30 cellular contexts compared by ENCODE assay signal in genomic region chr22:30949934-30950660, GRCh38. TPM values are rescaled to one million over a fixed set of nuclear protein-coding genes. Genes with fewer than 3 reads are reported as not detected.
DNase-seq lines count a peak whose midpoint lies in the region; ATAC-seq and TF ChIP-seq lines count a peak whose summit lies in the region.
"Had no signal": no experiment of that assay in that cellular context is flagged by ENCODE, and none has a peak within 500 bp of the region (broad histone marks: within the 10 kb centered on the region; RNA-seq: fewer than 3 reads in every experiment).

No MANE protein-coding gene starts in this region.

- H3K4me3 Mint-ChIP-seq in mesothelial cell of epicardium: no peak overlapping the region
- H3K4me3 Mint-ChIP-seq: activated CD4-positive, alpha-beta memory T cell treated with anti-CD3 and anti-CD28 coated beads, Interleukin-2, amount 10 ng/mL, durations not matched to agents 7 days and 5 days; activated naive CD4-positive, alpha-beta T cell treated with anti-CD3 and anti-CD28 coated beads, Interleukin-2, amount 50 U/mL, for 24 hours; activated T-helper 17 cell treated with anti-CD3 and anti-CD28 coated beads, Interleukin-2, amount 50 U/mL, for 72 hours; B cell; dendritic cell treated with granulocyte-macrophage colony-stimulating factor and Interleukin-4, amounts not matched to agents 40 ng/mL and 50 ng/mL, for 4 days; IgD-negative memory B cell; nephron; T-helper 2 cell treated with Interferon-gamma antibody and Interleukin-4, amounts not matched to agents 5 μg/mL and 100 μg/mL, for 36 hours had no signal

- ATAC-seq in Panc1 (no peak), GM21515 (IDR thresholded peaks at IDR 0.05; ENCODE audit: unreplicated experiment) (no peak)
- ATAC-seq: activated T-helper 17 cell treated with anti-CD3 and anti-CD28 coated beads, Interleukin-2, amount 50 U/mL, for 72 hours; stimulated activated naive CD8-positive, alpha-beta T cell treated with anti-CD3 and anti-CD28 coated beads, Interleukin-15, Interleukin-2, amounts not matched to agents 100 U/mL and 50 U/mL, for 24 hours had no signal

- no peak overlapping the region for H3K27ac Mint-ChIP-seq in mesothelial cell of epicardium
- H3K27ac Mint-ChIP-seq: activated CD4-positive, alpha-beta memory T cell treated with anti-CD3 and anti-CD28 coated beads, Interleukin-2, amount 10 ng/mL, durations not matched to agents 7 days and 5 days; activated naive CD4-positive, alpha-beta T cell treated with anti-CD3 and anti-CD28 coated beads, Interleukin-2, amount 50 U/mL, for 24 hours; activated T-helper 17 cell treated with anti-CD3 and anti-CD28 coated beads, Interleukin-2, amount 50 U/mL, for 72 hours; B cell; dendritic cell treated with granulocyte-macrophage colony-stimulating factor and Interleukin-4, amounts not matched to agents 40 ng/mL and 50 ng/mL, for 4 days; IgD-negative memory B cell; nephron; T-helper 2 cell treated with Interferon-gamma antibody and Interleukin-4, amounts not matched to agents 5 μg/mL and 100 μg/mL, for 36 hours had no signal

- no peaks in the 10 kb centered on the region for H3K4me1 Mint-ChIP-seq in mesothelial cell of epicardium
- H3K4me1 Mint-ChIP-seq: B cell had no signal

- no peaks in the 10 kb centered on the region for H3K27me3 ChIP-seq in BE2C
- H3K27me3 ChIP-seq in Panc1 (ENCODE audit: control insufficient read depth, insufficient read depth, low read length): no peaks in the 10 kb centered on the region
- H3K27me3 ChIP-seq in parathyroid adenoma (ENCODE audit: control insufficient read depth, insufficient read depth, low read length): no peaks in the 10 kb centered on the region
- H3K27me3 ChIP-seq: cardiac muscle cell, hepatocyte, right atrium auricular region, testis, vagina had no signal

- H3K4me1 ChIP-seq in BE2C (no peaks in the 10 kb centered on the region), Panc1 (ENCODE audit: control insufficient read depth, insufficient read depth, low read length) (no peaks in the 10 kb centered on the region), parathyroid adenoma (peaks cover 3% of the 10 kb centered on the region)
- H3K4me1 ChIP-seq: testis had no signal

- intact Hi-C loops in Panc1 (cut with micrococcal nuclease; ENCODE audit: unreplicated experiment): loop anchor here (5.0 kb wide), 1 partner anchor 132 kb away; the partner anchor contains the start of gene SMTN

- H3K9ac ChIP-seq in parathyroid adenoma: no peak overlapping the region

- H3K36me3 ChIP-seq in BE2C (peaks cover 76% of the 10 kb centered on the region), Panc1 (ENCODE audit: control insufficient read depth, insufficient read depth, low read length) (peaks cover 16% of the 10 kb centered on the region), parathyroid adenoma (ENCODE audit: control insufficient read depth, insufficient read depth, low read length) (no peaks in the 10 kb centered on the region)

- DNase-seq in BE2C: no peak
- no peak for DNase-seq in Panc1 (ENCODE audit: low read depth, low spot score)
- DNase-seq in epithelial cell of esophagus (ENCODE audit: low read depth): peak; percentile 72
- DNase-seq in NOMO-1 treated with DMSO at 0.1 percent for 48 hours (lab: John Stamatoyannopoulos, UW; ENCODE audit: unreplicated experiment): no peak
- DNase-seq in mesothelial cell of epicardium (ENCODE audit: low spot score in 2 of 2, unreplicated experiment in 2 of 2): no peak
- no peak for DNase-seq in activated naive CD4-positive, alpha-beta T cell treated with Interleukin-2 at 50 U/mL for 16 hours
- DNase-seq: activated CD4-positive, alpha-beta memory T cell treated with anti-CD3 and anti-CD28 coated beads, Interleukin-2, amount 10 ng/mL, durations not matched to agents 7 days and 5 days; activated CD8-positive, alpha-beta memory T cell treated with anti-CD3 and anti-CD28 coated beads, Interleukin-2, amount 50 U/mL, for 4 hours; amniotic stem cell; NCI-H146; NCI-H2107; NCI-H345; NCI-H69; stimulated activated CD4-positive, alpha-beta T cell treated with anti-CD3 and anti-CD28 coated beads, Interleukin-1b, Interleukin-23, amount 100 ng/mL, for 48 hours; stimulated activated naive CD8-positive, alpha-beta T cell treated with anti-CD3 and anti-CD28 coated beads, Interleukin-15, Interleukin-2, amounts not matched to agents 100 U/mL and 50 U/mL, for 24 hours; testis had no signal

- in situ Hi-C loops in Panc1 (cut with HindIII; ENCODE audit: low pct_unique_long_range_greater_than_20kb, low sequenced_read_pairs): no loop called here

- H3K36me3 Mint-ChIP-seq in mesothelial cell of epicardium: peaks cover 25% of the 10 kb centered on the region

- POLR2A ChIA-PET in Panc1 (lab: Charles Lee): interaction anchor here (0.7 kb wide), 1 partner anchor 130 kb away, joined by 3 read pairs; no protein-coding TSS in a partner anchor

- H3K79me2 ChIP-seq in parathyroid adenoma: no peaks in the 10 kb centered on the region

- no peaks in the 10 kb centered on the region for H3K27me3 Mint-ChIP-seq in mesothelial cell of epicardium (ENCODE audit: low read depth)
- H3K27me3 Mint-ChIP-seq: activated CD4-positive, alpha-beta memory T cell treated with anti-CD3 and anti-CD28 coated beads, Interleukin-2, amount 10 ng/mL, durations not matched to agents 7 days and 5 days; activated naive CD4-positive, alpha-beta T cell treated with anti-CD3 and anti-CD28 coated beads, Interleukin-2, amount 50 U/mL, for 24 hours; activated T-helper 17 cell treated with anti-CD3 and anti-CD28 coated beads, Interleukin-2, amount 50 U/mL, for 72 hours; B cell; dendritic cell treated with granulocyte-macrophage colony-stimulating factor and Interleukin-4, amounts not matched to agents 40 ng/mL and 50 ng/mL, for 4 days; IgD-negative memory B cell had no signal

- CTCF ChIA-PET in Panc1 (lab: Charles Lee): interaction anchor here (0.6 kb wide), 1 partner anchor 12 kb away, joined by 5 read pairs; no protein-coding TSS in a partner anchor

- H3K4me3 ChIP-seq in BE2C (ENCODE audit: low read depth, low read length): no peak overlapping the region
- no peak overlapping the region for H3K4me3 ChIP-seq in Panc1 (ENCODE audit: low read depth in 2 of 2, low read length in 2 of 2)
- no peak overlapping the region for H3K4me3 ChIP-seq in epithelial cell of esophagus (ENCODE audit: low read length)
- no peak overlapping the region for H3K4me3 ChIP-seq in parathyroid adenoma (ENCODE audit: low read depth, low read length)
- H3K4me3 ChIP-seq: cardiac muscle cell, hepatocyte, lung, right atrium auricular region, testis, vagina had no signal

- no peaks in the 10 kb centered on the region for H3K9me3 Mint-ChIP-seq in mesothelial cell of epicardium
- H3K9me3 Mint-ChIP-seq: activated CD4-positive, alpha-beta memory T cell treated with anti-CD3 and anti-CD28 coated beads, Interleukin-2, amount 10 ng/mL, durations not matched to agents 7 days and 5 days; activated naive CD4-positive, alpha-beta T cell treated with anti-CD3 and anti-CD28 coated beads, Interleukin-2, amount 50 U/mL, for 24 hours; activated T-helper 17 cell treated with anti-CD3 and anti-CD28 coated beads, Interleukin-2, amount 50 U/mL, for 72 hours; dendritic cell treated with granulocyte-macrophage colony-stimulating factor and Interleukin-4, amounts not matched to agents 40 ng/mL and 50 ng/mL, for 4 days; IgD-negative memory B cell; nephron; T-helper 2 cell treated with Interferon-gamma antibody and Interleukin-4, amounts not matched to agents 5 μg/mL and 100 μg/mL, for 36 hours had no signal

- no peak overlapping the region for H2AFZ ChIP-seq in parathyroid adenoma
- H2AFZ ChIP-seq: hepatocyte had no signal

- H3K27ac ChIP-seq in Panc1 (ENCODE audit: low read length) (no peak overlapping the region), parathyroid adenoma (no peak overlapping the region)
- H3K27ac ChIP-seq: cardiac muscle cell, hepatocyte, right atrium auricular region, testis, vagina had no signal

- H3K9me3 ChIP-seq in BE2C: no peaks in the 10 kb centered on the region
- H3K9me3 ChIP-seq in Panc1 (ENCODE audit: control insufficient read depth, insufficient read depth, low read depth, low read length): no peaks in the 10 kb centered on the region
- no peaks in the 10 kb centered on the region for H3K9me3 ChIP-seq in parathyroid adenoma (ENCODE audit: control insufficient read depth, low read length)
- H3K9me3 ChIP-seq: right atrium auricular region, testis, vagina had no signal

- TF ChIP-seq CTCF in BE2C (IDR thresholded peaks at IDR 0.05; ENCODE audit: low read depth, low read length) (peak; percentile 30; the same call in 1 of the 2 replicates), Panc1 (IDR thresholded peaks at IDR 0.05) (0 out of 2 replicates have a peak, but pooled peaks have one; percentile 13), epithelial cell of esophagus (IDR thresholded peaks at IDR 0.05; ENCODE audit: insufficient read depth, low read depth, low read length, missing control alignments) (peak; percentile 5), parathyroid adenoma (IDR thresholded peaks at IDR 0.05) (peak; percentile 26), mesothelial cell of epicardium (IDR thresholded peaks at IDR 0.05; ENCODE audit: unreplicated experiment) (no peak)

- BruUV-seq in Panc1 (replicated peaks; lab: Mats Ljungman, UMichigan): no TSS peak

- H3K4me2 ChIP-seq in parathyroid adenoma (ENCODE audit: low read length): peak overlapping the region; percentile 6
- H3K4me2 ChIP-seq: hepatocyte had no signal

RNA-seq across cellular contexts. Expression of gene MORC2, which starts 18.5 kb away (rescaled TPM):
- polyA plus RNA-seq in BE2C (2012; ENCODE audit: insufficient read depth, insufficient read length, low read depth): 130 TPM
- total RNA-seq in Panc1 (2021; ENCODE audit: unreplicated experiment) (31.5 TPM), mesothelial cell of epicardium (39.0 to 45.1 TPM (median 41.2 TPM) in 3 replicates)
- polyA plus RNA-seq in Panc1 (2012; ENCODE audit: insufficient read length): 38.2 TPM

RNA-seq across cellular contexts. Expression of gene TUG1, which starts 19.0 kb away (rescaled TPM):
- polyA plus RNA-seq in BE2C (2012; ENCODE audit: insufficient read depth, insufficient read length, low read depth): 117 TPM
- total RNA-seq in Panc1 (2021; ENCODE audit: unreplicated experiment): 69.8 TPM
- 33.1 TPM for polyA plus RNA-seq in Panc1 (2012; ENCODE audit: insufficient read length)
- total RNA-seq in mesothelial cell of epicardium: 177 to 183 TPM (median 180 TPM) in 3 replicates
